ENCODE assay signal across 1 cellular context in genomic region chr15:74889882-74890768, GRCh38.
TF ChIP-seq lines count a peak whose summit lies in the region.

A gene with protein sequence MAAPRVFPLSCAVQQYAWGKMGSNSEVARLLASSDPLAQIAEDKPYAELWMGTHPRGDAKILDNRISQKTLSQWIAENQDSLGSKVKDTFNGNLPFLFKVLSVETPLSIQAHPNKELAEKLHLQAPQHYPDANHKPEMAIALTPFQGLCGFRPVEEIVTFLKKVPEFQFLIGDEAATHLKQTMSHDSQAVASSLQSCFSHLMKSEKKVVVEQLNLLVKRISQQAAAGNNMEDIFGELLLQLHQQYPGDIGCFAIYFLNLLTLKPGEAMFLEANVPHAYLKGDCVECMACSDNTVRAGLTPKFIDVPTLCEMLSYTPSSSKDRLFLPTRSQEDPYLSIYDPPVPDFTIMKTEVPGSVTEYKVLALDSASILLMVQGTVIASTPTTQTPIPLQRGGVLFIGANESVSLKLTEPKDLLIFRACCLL (plus strand): TSS chr15:74890042. CDS start chr15:74890074, 32 bp downstream.

TF ChIP-seq in HEK293, 187 proteins besides CTCF, POLR2A, EP300 and RAD21 (continued from another document and continues in another):
- 0 out of 2 replicates have a peak, but pooled peaks have one; percentile 30 for TF ChIP-seq ZNF18 (tag by site-specific recombination; IDR thresholded peaks at IDR 0.05)
- peak; percentile 96 for TF ChIP-seq PATZ1 (tag by site-specific recombination; IDR thresholded peaks at IDR 0.05)
- TF ChIP-seq ZNF239 (tag by site-specific recombination; IDR thresholded peaks at IDR 0.05), result no peak
- TF ChIP-seq ZSCAN30 (tag by site-specific recombination; IDR thresholded peaks at IDR 0.05), result peak; percentile 62; the same call in 1 of the 2 replicates
- TF ChIP-seq ZNF610 (tag by site-specific recombination; IDR thresholded peaks at IDR 0.05; ENCODE audit: borderline replicate concordance), result peak; percentile 92; the same call in 1 of the 2 replicates
- TF ChIP-seq ZNF114 (tag by site-specific recombination; IDR thresholded peaks at IDR 0.05), result no peak
- peak; percentile 81; the same call in 1 of the 2 replicates for TF ChIP-seq ZBTB21 (tag by site-specific recombination; IDR thresholded peaks at IDR 0.05)
- TF ChIP-seq ZBTB7A (tag by site-specific recombination; IDR thresholded peaks at IDR 0.05; ENCODE audit: low read depth), result peak; percentile 89
- TF ChIP-seq KLF1 (tag by site-specific recombination; IDR thresholded peaks at IDR 0.05), result peak; percentile 57
- TF ChIP-seq ZNF10 (tag by site-specific recombination; IDR thresholded peaks at IDR 0.05), result peak; percentile 56; the same call in 1 of the 2 replicates
- no peak for TF ChIP-seq ZNF510 (tag by site-specific recombination; IDR thresholded peaks at IDR 0.05; ENCODE audit: insufficient replicate concordance)
- no peak; the same call in 1 of the 2 replicates for TF ChIP-seq GFI1B (tag by site-specific recombination; IDR thresholded peaks at IDR 0.05)
- TF ChIP-seq, protein P1, sequence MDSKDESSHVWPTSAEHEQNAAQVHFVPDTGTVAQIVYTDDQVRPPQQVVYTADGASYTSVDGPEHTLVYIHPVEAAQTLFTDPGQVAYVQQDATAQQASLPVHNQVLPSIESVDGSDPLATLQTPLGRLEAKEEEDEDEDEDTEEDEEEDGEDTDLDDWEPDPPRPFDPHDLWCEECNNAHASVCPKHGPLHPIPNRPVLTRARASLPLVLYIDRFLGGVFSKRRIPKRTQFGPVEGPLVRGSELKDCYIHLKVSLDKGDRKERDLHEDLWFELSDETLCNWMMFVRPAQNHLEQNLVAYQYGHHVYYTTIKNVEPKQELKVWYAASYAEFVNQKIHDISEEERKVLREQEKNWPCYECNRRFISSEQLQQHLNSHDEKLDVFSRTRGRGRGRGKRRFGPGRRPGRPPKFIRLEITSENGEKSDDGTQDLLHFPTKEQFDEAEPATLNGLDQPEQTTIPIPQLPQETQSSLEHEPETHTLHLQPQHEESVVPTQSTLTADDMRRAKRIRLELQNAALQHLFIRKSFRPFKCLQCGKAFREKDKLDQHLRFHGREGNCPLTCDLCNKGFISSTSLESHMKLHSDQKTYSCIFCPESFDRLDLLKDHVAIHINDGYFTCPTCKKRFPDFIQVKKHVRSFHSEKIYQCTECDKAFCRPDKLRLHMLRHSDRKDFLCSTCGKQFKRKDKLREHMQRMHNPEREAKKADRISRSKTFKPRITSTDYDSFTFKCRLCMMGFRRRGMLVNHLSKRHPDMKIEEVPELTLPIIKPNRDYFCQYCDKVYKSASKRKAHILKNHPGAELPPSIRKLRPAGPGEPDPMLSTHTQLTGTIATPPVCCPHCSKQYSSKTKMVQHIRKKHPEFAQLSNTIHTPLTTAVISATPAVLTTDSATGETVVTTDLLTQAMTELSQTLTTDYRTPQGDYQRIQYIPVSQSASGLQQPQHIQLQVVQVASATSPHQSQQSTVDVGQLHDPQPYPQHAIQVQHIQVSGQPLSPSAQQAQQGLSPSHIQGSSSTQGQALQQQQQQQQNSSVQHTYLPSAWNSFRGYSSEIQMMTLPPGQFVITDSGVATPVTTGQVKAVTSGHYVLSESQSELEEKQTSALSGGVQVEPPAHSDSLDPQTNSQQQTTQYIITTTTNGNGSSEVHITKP (tag by site-specific recombination; IDR thresholded peaks at IDR 0.05), result peak; percentile 73
- no peak for TF ChIP-seq ZNF791 (tag by site-specific recombination; IDR thresholded peaks at IDR 0.05)
- TF ChIP-seq ZNF280D (tag by site-specific recombination; IDR thresholded peaks at IDR 0.05), result peak; percentile 85; the same call in 1 of the 2 replicates
- no peak for TF ChIP-seq ZNF280C (tag by site-specific recombination; IDR thresholded peaks at IDR 0.05)
- peak; percentile 98 for TF ChIP-seq YY2 (tag by site-specific recombination; IDR thresholded peaks at IDR 0.05)
- TF ChIP-seq ZSCAN23 (tag by site-specific recombination; IDR thresholded peaks at IDR 0.05), result peak; percentile 91; the same call in 1 of the 2 replicates
- TF ChIP-seq ZNF830 (tag by site-specific recombination; IDR thresholded peaks at IDR 0.05; ENCODE audit: low read depth), result no peak
- TF ChIP-seq PRDM6 (tag by site-specific recombination; IDR thresholded peaks at IDR 0.05), result no peak
- TF ChIP-seq, protein P2, sequence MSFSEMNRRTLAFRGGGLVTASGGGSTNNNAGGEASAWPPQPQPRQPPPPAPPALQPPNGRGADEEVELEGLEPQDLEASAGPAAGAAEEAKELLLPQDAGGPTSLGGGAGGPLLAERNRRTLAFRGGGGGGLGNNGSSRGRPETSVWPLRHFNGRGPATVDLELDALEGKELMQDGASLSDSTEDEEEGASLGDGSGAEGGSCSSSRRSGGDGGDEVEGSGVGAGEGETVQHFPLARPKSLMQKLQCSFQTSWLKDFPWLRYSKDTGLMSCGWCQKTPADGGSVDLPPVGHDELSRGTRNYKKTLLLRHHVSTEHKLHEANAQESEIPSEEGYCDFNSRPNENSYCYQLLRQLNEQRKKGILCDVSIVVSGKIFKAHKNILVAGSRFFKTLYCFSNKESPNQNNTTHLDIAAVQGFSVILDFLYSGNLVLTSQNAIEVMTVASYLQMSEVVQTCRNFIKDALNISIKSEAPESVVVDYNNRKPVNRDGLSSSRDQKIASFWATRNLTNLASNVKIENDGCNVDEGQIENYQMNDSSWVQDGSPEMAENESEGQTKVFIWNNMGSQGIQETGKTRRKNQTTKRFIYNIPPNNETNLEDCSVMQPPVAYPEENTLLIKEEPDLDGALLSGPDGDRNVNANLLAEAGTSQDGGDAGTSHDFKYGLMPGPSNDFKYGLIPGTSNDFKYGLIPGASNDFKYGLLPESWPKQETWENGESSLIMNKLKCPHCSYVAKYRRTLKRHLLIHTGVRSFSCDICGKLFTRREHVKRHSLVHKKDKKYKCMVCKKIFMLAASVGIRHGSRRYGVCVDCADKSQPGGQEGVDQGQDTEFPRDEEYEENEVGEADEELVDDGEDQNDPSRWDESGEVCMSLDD (tag by site-specific recombination; IDR thresholded peaks at IDR 0.05), result peak; percentile 85
- TF ChIP-seq ZNF214 (tag by site-specific recombination; IDR thresholded peaks at IDR 0.05; ENCODE audit: borderline replicate concordance), result no peak
- peak; percentile 68; the same call in 1 of the 2 replicates for TF ChIP-seq ZNF561 (tag by site-specific recombination; IDR thresholded peaks at IDR 0.05; ENCODE audit: borderline replicate concordance)
- 0 out of 2 replicates have a peak, but pooled peaks have one; percentile 25 for TF ChIP-seq PRDM4 (tag by site-specific recombination; IDR thresholded peaks at IDR 0.05)
- TF ChIP-seq GLIS1 (tag by site-specific recombination; IDR thresholded peaks at IDR 0.05), result peak; percentile 60; the same call in 1 of the 2 replicates
- no peak for TF ChIP-seq ZNF701 (tag by site-specific recombination; IDR thresholded peaks at IDR 0.05)
- no peak for TF ChIP-seq ZNF596 (tag by site-specific recombination; IDR thresholded peaks at IDR 0.05)
- TF ChIP-seq MZF1 (tag by site-specific recombination; IDR thresholded peaks at IDR 0.05; ENCODE audit: borderline replicate concordance), result no peak
- no peak for TF ChIP-seq ZNF221 (tag by site-specific recombination; IDR thresholded peaks at IDR 0.05; ENCODE audit: borderline replicate concordance)
- no peak for TF ChIP-seq ZNF19 (tag by site-specific recombination; IDR thresholded peaks at IDR 0.05; ENCODE audit: low read depth)
